In the genomic region with DNA sequence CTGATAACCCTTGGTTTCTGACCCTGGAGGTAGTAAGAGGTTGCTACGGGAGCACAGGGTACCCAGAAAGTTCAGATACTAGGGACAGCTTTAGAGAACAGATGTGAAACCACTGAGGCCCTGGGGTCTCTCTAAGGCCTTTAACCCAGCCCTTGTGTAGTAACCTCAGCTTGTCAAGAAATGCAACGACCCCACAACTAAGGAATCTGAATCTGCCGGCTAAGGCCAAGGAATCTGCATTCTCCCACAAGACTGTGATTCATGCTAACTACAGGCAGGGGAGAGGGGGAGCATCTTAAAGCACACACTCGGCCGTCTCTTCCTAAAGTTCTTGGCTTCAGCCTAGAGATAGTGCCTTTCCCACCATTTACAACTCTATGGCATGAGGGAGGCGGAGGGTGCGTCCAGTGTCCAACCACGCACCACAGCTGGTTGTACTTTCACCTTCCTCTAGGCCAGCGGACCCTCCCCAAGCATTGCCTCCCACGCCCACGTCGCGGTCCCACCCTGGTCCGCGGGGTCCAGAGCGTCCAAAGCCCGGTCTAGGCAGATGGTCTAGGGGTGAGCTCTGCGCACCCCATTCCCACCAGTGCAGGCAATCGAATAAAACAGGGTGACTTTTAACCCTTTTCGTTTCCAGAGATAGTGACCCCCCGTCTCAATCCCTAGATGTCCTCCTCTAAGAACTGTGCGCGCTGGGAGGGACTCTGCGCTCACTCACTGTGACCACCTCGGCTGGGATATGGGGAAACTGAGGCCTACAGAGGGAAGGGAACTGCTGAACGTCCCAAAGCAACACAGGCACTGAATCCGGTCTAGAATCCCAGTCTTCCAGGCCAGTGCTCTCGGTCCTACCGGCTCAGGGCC, we compare ENCODE assay signal across 8 cellular contexts. TPM values are rescaled to one million over a fixed set of nuclear protein-coding genes. Genes with fewer than 3 reads are reported as not detected.
DNase-seq lines count a peak whose midpoint lies in the region; ATAC-seq and TF ChIP-seq lines count a peak whose summit lies in the region.

No MANE protein-coding gene starts in this region.

- H3K27me3 Mint-ChIP-seq in activated CD4-positive, alpha-beta memory T cell treated with anti-CD3 and anti-CD28 coated beads, Interleukin-2, amount 10 ng/mL, durations not matched to agents 7 days and 5 days: peaks cover 59% of the 10 kb centered on the region

- H3K9ac ChIP-seq in ES-I3 (ENCODE audit: low read depth, low read length) (peak overlapping the region; percentile 95), rectal smooth muscle tissue (ENCODE audit: low read length) (no peak overlapping the region)

- DNase-seq in activated CD4-positive, alpha-beta memory T cell treated with anti-CD3 and anti-CD28 coated beads, Interleukin-2, amount 10 ng/mL, durations not matched to agents 7 days and 5 days: no peak
- DNase-seq in left ventricle myocardium inferior: no peak
- DNase-seq in A172 (ENCODE audit: low spot score): no peak
- DNase-seq in NCI-H446 treated with DMSO at 0.1 percent for 48 hours (lab: John Stamatoyannopoulos, UW): no peak
- DNase-seq in occipital lobe (lab: John Stamatoyannopoulos, UW): no peak

- H3K9me3 Mint-ChIP-seq in activated CD4-positive, alpha-beta memory T cell treated with anti-CD3 and anti-CD28 coated beads, Interleukin-2, amount 10 ng/mL, durations not matched to agents 7 days and 5 days: no peaks in the 10 kb centered on the region

- H3K36me3 ChIP-seq in ES-I3 (ENCODE audit: insufficient read depth, low read length): no peaks in the 10 kb centered on the region
- H3K36me3 ChIP-seq in left ventricle myocardium inferior: no peaks in the 10 kb centered on the region
- no peaks in the 10 kb centered on the region for H3K36me3 ChIP-seq in rectal smooth muscle tissue (ENCODE audit: control insufficient read depth, insufficient read depth, low read length)

- H3K36me3 Mint-ChIP-seq in activated CD4-positive, alpha-beta memory T cell treated with anti-CD3 and anti-CD28 coated beads, Interleukin-2, amount 10 ng/mL, durations not matched to agents 7 days and 5 days (ENCODE audit: low read depth): no peaks in the 10 kb centered on the region

- H3K27ac ChIP-seq in left ventricle myocardium inferior (replicated peaks) (peak overlapping the region; percentile 93), rectal smooth muscle tissue (ENCODE audit: low read depth, low read length) (no peak overlapping the region)

- H3K4me1 ChIP-seq in ES-I3 (ENCODE audit: insufficient read depth, low read length) (peaks cover 9% of the 10 kb centered on the region; the same call in 1 of the 2 replicates), left ventricle myocardium inferior (peaks cover 54% of the 10 kb centered on the region), rectal smooth muscle tissue (ENCODE audit: control insufficient read depth, insufficient read depth, low read length) (peaks cover 5% of the 10 kb centered on the region)

- POLR2A ChIA-PET in activated CD4-positive, alpha-beta memory T cell treated with anti-CD3 and anti-CD28 coated beads, Interleukin-2, amount 10 ng/mL, durations not matched to agents 7 days and 5 days (lab: Charles Lee): interaction anchor here (1.1 to 1.2 kb wide), 3 partner anchors 23 to 52 kb away, joined by 3 to 4 read pairs (median 3); no protein-coding TSS in a partner anchor

- CTCF ChIA-PET in activated CD4-positive, alpha-beta memory T cell treated with anti-CD3 and anti-CD28 coated beads, Interleukin-2, amount 10 ng/mL, durations not matched to agents 7 days and 5 days (lab: Charles Lee): interaction anchor here (0.6 to 2.7 kb wide), 5 partner anchors 24 to 111 kb away, joined by 3 to 11 read pairs (median 3); no protein-coding TSS in a partner anchor

- H3K27ac Mint-ChIP-seq in activated CD4-positive, alpha-beta memory T cell treated with anti-CD3 and anti-CD28 coated beads, Interleukin-2, amount 10 ng/mL, durations not matched to agents 7 days and 5 days: no peak overlapping the region

- peaks cover 18% of the 10 kb centered on the region for H3K4me1 Mint-ChIP-seq in activated CD4-positive, alpha-beta memory T cell treated with anti-CD3 and anti-CD28 coated beads, Interleukin-2, amount 10 ng/mL, durations not matched to agents 7 days and 5 days

- H3K4me3 ChIP-seq in left ventricle myocardium inferior (peak overlapping the region; percentile 93), rectal smooth muscle tissue (ENCODE audit: low read length) (peak overlapping the region; percentile 81)

- peaks cover 6% of the 10 kb centered on the region for H3K27me3 ChIP-seq in left ventricle myocardium inferior (ENCODE audit: low read depth)
- H3K27me3 ChIP-seq in rectal smooth muscle tissue (ENCODE audit: control insufficient read depth, insufficient read depth, low read length): peaks cover 6% of the 10 kb centered on the region

- no peak for TF ChIP-seq CTCF in left ventricle myocardium inferior (IDR thresholded peaks at IDR 0.05; ENCODE audit: borderline replicate concordance)

- peak overlapping the region; percentile 69 for H3K4me3 Mint-ChIP-seq in activated CD4-positive, alpha-beta memory T cell treated with anti-CD3 and anti-CD28 coated beads, Interleukin-2, amount 10 ng/mL, durations not matched to agents 7 days and 5 days

- intact Hi-C loops in left ventricle myocardium inferior (cut with micrococcal nuclease): no loop called here

- no peak for ATAC-seq in HG02970 (IDR thresholded peaks at IDR 0.05; ENCODE audit: low FRiP score, unreplicated experiment)

- H3K9me3 ChIP-seq in ES-I3 (ENCODE audit: control insufficient read depth, insufficient read depth, low read length): no peaks in the 10 kb centered on the region
- H3K9me3 ChIP-seq in left ventricle myocardium inferior (replicated peaks): no peaks in the 10 kb centered on the region

RNA-seq across cellular contexts. Expression of gene VASH1, which starts 0.7 kb away (rescaled TPM):
- 1 to 10 TPM; 2.5 to 2.6 TPM for total RNA-seq in activated CD4-positive, alpha-beta memory T cell treated with anti-CD3 and anti-CD28 coated beads, Interleukin-2, amount 10 ng/mL, durations not matched to agents 7 days and 5 days
- 12.4 TPM for total RNA-seq in left ventricle myocardium inferior
- 2.9 and 3.5 TPM in 2 replicates for total RNA-seq in A172 (2014; rRNA removed; shearing (Covaris generic))
- total RNA-seq in occipital lobe: 90.8 TPM

RNA-seq across cellular contexts. Expression of gene ANGEL1, which starts 52.1 kb away (rescaled TPM):
- total RNA-seq in activated CD4-positive, alpha-beta memory T cell treated with anti-CD3 and anti-CD28 coated beads, Interleukin-2, amount 10 ng/mL, durations not matched to agents 7 days and 5 days: 10 to 100 TPM in 1 of 2 experiments, 1 to 10 TPM in 1; 9.9 to 11.0 TPM
- total RNA-seq in left ventricle myocardium inferior (9.3 TPM), occipital lobe (10.3 TPM)
- total RNA-seq in A172 (2014; rRNA removed; shearing (Covaris generic)): 4.0 and 4.8 TPM in 2 replicates
